In the genomic region with DNA sequence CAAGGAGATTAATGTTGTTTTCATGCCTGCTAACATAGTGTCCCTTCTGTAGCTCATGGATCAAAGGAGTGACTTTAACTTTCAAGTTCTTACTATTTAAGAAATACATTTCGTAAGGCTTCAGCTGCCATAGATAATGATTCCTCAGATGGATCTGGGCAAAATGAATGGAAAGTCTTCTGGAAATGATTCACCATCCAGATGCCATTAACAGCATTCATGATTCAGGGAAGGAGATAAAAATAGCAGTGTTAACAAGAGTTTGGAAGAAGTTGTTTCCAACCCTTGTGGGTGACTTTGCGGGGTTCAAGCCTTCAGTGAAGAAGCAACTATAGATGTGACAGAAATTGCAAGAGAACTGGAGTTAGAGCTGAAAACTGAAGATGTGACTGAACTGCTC, we compare ENCODE assay signal across 12 cellular contexts. TPM values are rescaled to one million over a fixed set of nuclear protein-coding genes. Genes with fewer than 3 reads are reported as not detected.
DNase-seq lines count a peak whose midpoint lies in the region; ATAC-seq and TF ChIP-seq lines count a peak whose summit lies in the region.
"Had no signal": no experiment of that assay in that cellular context is flagged by ENCODE, and none has a peak within 500 bp of the region (broad histone marks: within the 10 kb centered on the region; RNA-seq: fewer than 3 reads in every experiment).

No MANE protein-coding gene starts in this region.

- no peaks in the 10 kb centered on the region for H3K27me3 Mint-ChIP-seq in activated CD4-positive, alpha-beta memory T cell treated with anti-CD3 and anti-CD28 coated beads for 36 hours
- no peaks in the 10 kb centered on the region for H3K27me3 Mint-ChIP-seq in activated CD4-positive, alpha-beta memory T cell treated with anti-CD3 and anti-CD28 coated beads, Interleukin-2, amount 10 ng/mL, durations not matched to agents 7 days and 5 days
- H3K27me3 Mint-ChIP-seq in GM23338 (ENCODE audit: insufficient read depth, low read depth, poor library complexity) = no peaks in the 10 kb centered on the region

- H3K36me3 ChIP-seq in GM23338 (ENCODE audit: insufficient read depth) = no peaks in the 10 kb centered on the region
- H3K36me3 ChIP-seq: Peyer's patch had no signal

- POLR2A ChIA-PET in activated CD4-positive, alpha-beta memory T cell treated with anti-CD3 and anti-CD28 coated beads for 36 hours (lab: Charles Lee) = no interaction called here
- POLR2A ChIA-PET in activated CD4-positive, alpha-beta memory T cell treated with anti-CD3 and anti-CD28 coated beads, Interleukin-2, amount 10 ng/mL, durations not matched to agents 7 days and 5 days (lab: Charles Lee) = interaction anchor here (0.9 to 1.6 kb wide), 4 partner anchors 10 to 17 kb away, joined by 3 to 7 read pairs (median 4); partner anchors contain the start of gene VRK2

- H3K27me3 ChIP-seq in GM23338 (ENCODE audit: insufficient read depth) = no peaks in the 10 kb centered on the region
- H3K27me3 ChIP-seq: Peyer's patch, tibial artery had no signal

- H3K9me2 ChIP-seq in GM23338 (ENCODE audit: insufficient read depth) = no peaks in the 10 kb centered on the region

- H3K27ac ChIP-seq in GM23338 (ENCODE audit: low read depth) = no peak overlapping the region
- H3K27ac ChIP-seq: parathyroid adenoma, Peyer's patch, tibial artery had no signal

- H3K27ac Mint-ChIP-seq in activated CD4-positive, alpha-beta memory T cell treated with anti-CD3 and anti-CD28 coated beads for 36 hours = peak overlapping the region; percentile 19
- H3K27ac Mint-ChIP-seq in activated CD4-positive, alpha-beta memory T cell treated with anti-CD3 and anti-CD28 coated beads, Interleukin-2, amount 10 ng/mL, durations not matched to agents 7 days and 5 days = no peak overlapping the region
- H3K27ac Mint-ChIP-seq in GM23338 = no peak overlapping the region; the same call in 1 of the 2 replicates

- ATAC-seq in GM23338 = no peak
- no peak for ATAC-seq in GM19463 (IDR thresholded peaks at IDR 0.05; ENCODE audit: unreplicated experiment)

- no peak for DNase-seq in activated CD4-positive, alpha-beta memory T cell treated with anti-CD3 and anti-CD28 coated beads for 36 hours
- no peak for DNase-seq in activated CD4-positive, alpha-beta memory T cell treated with anti-CD3 and anti-CD28 coated beads, Interleukin-2, amount 10 ng/mL, durations not matched to agents 7 days and 5 days
- DNase-seq in HT1080 (ENCODE audit: low read depth) (peak; percentile 61), epithelial cell of esophagus (ENCODE audit: low read depth) (peak; percentile 49), putamen (ENCODE audit: low spot score) (peak; percentile 41), GM23338 (ENCODE audit: low spot score) (no peak), epidermal melanocyte (ENCODE audit: insufficient read length, low spot score) (no peak)
- DNase-seq: activated CD4-positive, CD25-positive, alpha-beta regulatory T cell; Peyer's patch; tibial artery had no signal

- CTCF ChIA-PET in activated CD4-positive, alpha-beta memory T cell treated with anti-CD3 and anti-CD28 coated beads for 36 hours (lab: Charles Lee) = interaction anchor here (1.0 to 1.8 kb wide), 2 partner anchors 17 to 40 kb away, joined by 3 to 4 read pairs; partner anchors contain the start of gene VRK2
- CTCF ChIA-PET in activated CD4-positive, alpha-beta memory T cell treated with anti-CD3 and anti-CD28 coated beads, Interleukin-2, amount 10 ng/mL, durations not matched to agents 7 days and 5 days (lab: Charles Lee) = no interaction called here

- H3K4me2 ChIP-seq in GM23338 = no peak overlapping the region

- intact Hi-C loops in activated CD4-positive, alpha-beta memory T cell treated with anti-CD3 and anti-CD28 coated beads for 36 hours (cut with micrococcal nuclease) = no loop called here

- no peaks in the 10 kb centered on the region for H4K20me1 ChIP-seq in GM23338 (replicated peaks; ENCODE audit: insufficient read depth)

- no peaks in the 10 kb centered on the region for H3F3A ChIP-seq in GM23338 (replicated peaks; ENCODE audit: low read depth)

- H2AFZ ChIP-seq in GM23338 = no peak overlapping the region
- H2AFZ ChIP-seq: parathyroid adenoma had no signal

- H3K79me2 ChIP-seq in GM23338 (replicated peaks; ENCODE audit: insufficient read depth) = no peaks in the 10 kb centered on the region
- H3K79me2 ChIP-seq: parathyroid adenoma had no signal

- TF ChIP-seq CTCF in epithelial cell of esophagus (IDR thresholded peaks at IDR 0.05; ENCODE audit: insufficient read depth, low read depth, low read length, missing control alignments) = no peak
- no peak for TF ChIP-seq CTCF in GM23338 (conservative IDR thresholded peaks at IDR 0.05; ENCODE audit: low read depth in 2 of 2)

- H3K4me1 Mint-ChIP-seq in activated CD4-positive, alpha-beta memory T cell treated with anti-CD3 and anti-CD28 coated beads for 36 hours (ENCODE audit: low read depth) = peaks cover 41% of the 10 kb centered on the region
- H3K4me1 Mint-ChIP-seq in activated CD4-positive, alpha-beta memory T cell treated with anti-CD3 and anti-CD28 coated beads, Interleukin-2, amount 10 ng/mL, durations not matched to agents 7 days and 5 days = peaks cover 16% of the 10 kb centered on the region
- peaks cover 2% of the 10 kb centered on the region; the same call in 2 of the 3 replicates for H3K4me1 Mint-ChIP-seq in GM23338

- H3K36me3 Mint-ChIP-seq in activated CD4-positive, alpha-beta memory T cell treated with anti-CD3 and anti-CD28 coated beads for 36 hours = peaks cover 21% of the 10 kb centered on the region
- peaks cover 48% of the 10 kb centered on the region for H3K36me3 Mint-ChIP-seq in activated CD4-positive, alpha-beta memory T cell treated with anti-CD3 and anti-CD28 coated beads, Interleukin-2, amount 10 ng/mL, durations not matched to agents 7 days and 5 days (ENCODE audit: low read depth)
- H3K36me3 Mint-ChIP-seq in GM23338 (ENCODE audit: low read depth) = peaks cover 5% of the 10 kb centered on the region; the same call in 1 of the 3 replicates

- H3K9me3 Mint-ChIP-seq in activated CD4-positive, alpha-beta memory T cell treated with anti-CD3 and anti-CD28 coated beads for 36 hours = peaks cover 5% of the 10 kb centered on the region
- H3K9me3 Mint-ChIP-seq in activated CD4-positive, alpha-beta memory T cell treated with anti-CD3 and anti-CD28 coated beads, Interleukin-2, amount 10 ng/mL, durations not matched to agents 7 days and 5 days = no peaks in the 10 kb centered on the region
- H3K9me3 Mint-ChIP-seq in GM23338 = no peaks in the 10 kb centered on the region

- no peak overlapping the region for H3K4me3 ChIP-seq in epithelial cell of esophagus (ENCODE audit: low read length)
- no peak overlapping the region for H3K4me3 ChIP-seq in GM23338
- H3K4me3 ChIP-seq: Peyer's patch, tibial artery had no signal

- no peak overlapping the region for H3K4me3 Mint-ChIP-seq in activated CD4-positive, alpha-beta memory T cell treated with anti-CD3 and anti-CD28 coated beads for 36 hours
- H3K4me3 Mint-ChIP-seq in activated CD4-positive, alpha-beta memory T cell treated with anti-CD3 and anti-CD28 coated beads, Interleukin-2, amount 10 ng/mL, durations not matched to agents 7 days and 5 days = no peak overlapping the region
- H3K4me3 Mint-ChIP-seq in GM23338 = no peak overlapping the region

- H3K4me1 ChIP-seq in GM23338 (ENCODE audit: insufficient read depth) = peaks cover 1% of the 10 kb centered on the region; the same call in 1 of the 2 replicates
- H3K4me1 ChIP-seq: parathyroid adenoma, Peyer's patch had no signal

TF ChIP-seq in GM23338, 12 proteins besides CTCF, POLR2A, EP300 and RAD21 (continues in another document):
- TF ChIP-seq STAT1 (IDR thresholded peaks at IDR 0.05; ENCODE audit: unreplicated experiment) = no peak

RNA-seq across cellular contexts. Expression of gene VRK2, which starts 17.0 kb away (rescaled TPM):
- 10 to 100 TPM; 23.3 to 26.3 TPM for total RNA-seq in activated CD4-positive, alpha-beta memory T cell treated with anti-CD3 and anti-CD28 coated beads for 36 hours
- 10 to 100 TPM; 24.5 to 26.6 TPM for total RNA-seq in activated CD4-positive, alpha-beta memory T cell treated with anti-CD3 and anti-CD28 coated beads, Interleukin-2, amount 10 ng/mL, durations not matched to agents 7 days and 5 days
- 21.5 and 24.4 TPM in 2 replicates for total RNA-seq in HT1080 (2014; rRNA removed; shearing (Covaris generic))
- polyA plus RNA-seq in HT1080 (2015; cell fraction: cytosol; rRNA removed) = 18.3 and 18.6 TPM in 2 replicates
- 14.2 and 17.7 TPM in 2 replicates for polyA plus RNA-seq in HT1080 (2015; cell fraction: nucleus; rRNA removed)
- 11.0 and 22.5 TPM in 2 replicates for total RNA-seq in GM23338 (2014; rRNA removed; shearing (Covaris generic))
- polyA plus RNA-seq in GM23338 (2016; fragmentation: Nextera tagmentation; extraction: Ambion mirVana) = 18.0 and 19.0 TPM in 2 replicates

Comparison
In these comparisons a context has a peak if more than half of its experiments do, and no peak if none do; other contexts are left out.
1. DNase-seq: peak in HT1080 (single experiment), epithelial cell of esophagus (single experiment) and putamen (single experiment); none in activated CD4-positive, alpha-beta memory T cell treated with anti-CD3 and anti-CD28 coated beads for 36 hours (single experiment), activated CD4-positive, alpha-beta memory T cell treated with anti-CD3 and anti-CD28 coated beads, Interleukin-2, amount 10 ng/mL, durations not matched to agents 7 days and 5 days (single experiment), GM23338 (single experiment) and epidermal melanocyte (single experiment).